10 cellular contexts compared by ENCODE assay signal in genomic region chr2:56741601-56742102, GRCh38.
DNase-seq lines count a peak whose midpoint lies in the region; ATAC-seq and TF ChIP-seq lines count a peak whose summit lies in the region.
"Had no signal": no experiment of that assay in that cellular context is flagged by ENCODE, and none has a peak within 500 bp of the region (broad histone marks: within the 10 kb centered on the region; RNA-seq: fewer than 3 reads in every experiment).

No MANE protein-coding gene starts in this region.

- ATAC-seq in heart right ventricle (peak in 6 of 8 donors; percentile 46 to 96 (median 57)), HG03571 (IDR thresholded peaks at IDR 0.05; ENCODE audit: unreplicated experiment) (no peak), HG03175 (IDR thresholded peaks at IDR 0.05; ENCODE audit: unreplicated experiment) (no peak)

- WGBS in adrenal gland, 4 donors = 67 to 76% (median 72%) methylated on average over 5 of the region's 5 CpGs
- 69 to 88% methylated on average over 5 of the region's 5 CpGs for WGBS in heart right ventricle, 2 donors

- H3K9me3 ChIP-seq in adrenal gland (replicated peaks in 1 of 3) (no peaks in the 10 kb centered on the region), heart right ventricle (no peaks in the 10 kb centered on the region)

- H3K4me3 ChIP-seq in HFF-Myc (replicated peaks; ENCODE audit: low read depth, low read length) (no peak overlapping the region), adrenal gland (no peak overlapping the region), heart right ventricle (no peak overlapping the region)

- H3K4me1 ChIP-seq in adrenal gland (replicated peaks in 1 of 2) = no peaks in the 10 kb centered on the region
- H3K4me1 ChIP-seq in heart right ventricle = no peaks in the 10 kb centered on the region

- TF ChIP-seq CTCF in HFF-Myc (IDR thresholded peaks at IDR 0.05; ENCODE audit: low read depth, low read length, missing control alignments) (no peak), adrenal gland (IDR thresholded peaks at IDR 0.05) (no peak), heart right ventricle (IDR thresholded peaks at IDR 0.05) (no peak)

- H3K36me3 ChIP-seq in adrenal gland (replicated peaks in 1 of 2) = no peaks in the 10 kb centered on the region
- H3K36me3 ChIP-seq in heart right ventricle = no peaks in the 10 kb centered on the region

- TF ChIP-seq POLR2A in adrenal gland (IDR thresholded peaks at IDR 0.05) = no peak

- intact Hi-C loops in adrenal gland (cut with DNase I) (no loop called here), heart right ventricle (cut with DNase I) (loop anchor here in 2 of 10 donors (10.0 kb wide), 2 partner anchors 447 to 557 kb away; partner anchors contain the start of gene CCDC85A (in 1 of the 2))

- DNase-seq in HFF-Myc (ENCODE audit: extremely low read depth, low read depth) (peak; percentile 29), adrenal gland (peak in 5 of 7 donors; percentile 3 to 53 (median 26)), heart right ventricle (peak in 1 of 2 donors; percentile 13), smooth muscle cell of the brain vasculature (ENCODE audit: low read depth, low spot score) (peak; percentile 77), NCI-H128 (lab: John Stamatoyannopoulos, UW; ENCODE audit: unreplicated experiment) (no peak), NCI-H524 treated with DMSO at 0.1 percent for 48 hours (lab: John Stamatoyannopoulos, UW) (no peak)
- DNase-seq: activated naive CD4-positive, alpha-beta T cell treated with Interleukin-2 at 50 U/mL for 16 hours; stimulated activated CD4-positive, alpha-beta T cell treated with anti-CD3 and anti-CD28 coated beads, Interleukin-12 subunit alpha, Interleukin-12 subunit beta, amount 100 ng/mL, for 4 hours had no signal

- H3K27ac ChIP-seq in adrenal gland = no peak overlapping the region
- no peak overlapping the region for H3K27ac ChIP-seq in heart right ventricle

- no peaks in the 10 kb centered on the region for H3K27me3 ChIP-seq in adrenal gland
- H3K27me3 ChIP-seq in heart right ventricle = no peaks in the 10 kb centered on the region

Comparison
In these comparisons a context has a peak if more than half of its experiments do, and no peak if none do; other contexts are left out.
1. DNase-seq: peak in HFF-Myc (single experiment), adrenal gland (5 of 7) and smooth muscle cell of the brain vasculature (single experiment); none in NCI-H128 (single experiment) and NCI-H524 treated with DMSO at 0.1 percent for 48 hours (single experiment).
2. ATAC-seq: peak in heart right ventricle (6 of 8); none in HG03571 (single experiment) and HG03175 (single experiment).